1 cellular context compared by ENCODE assay signal in genomic region chr7:81770823-81771222, GRCh38.
TF ChIP-seq lines count a peak whose summit lies in the region.

No MANE protein-coding gene starts in this region.

TF ChIP-seq in HepG2, 621 proteins besides CTCF, POLR2A, EP300 and RAD21:
- TF ChIP-seq ZNF142 (CRISPR knock-in tag; IDR thresholded peaks at IDR 0.05) (no peak), HHEX (CRISPR knock-in tag; IDR thresholded peaks at IDR 0.05) (no peak), ZNF740 (CRISPR knock-in tag; IDR thresholded peaks at IDR 0.05) (no peak), MNT (IDR thresholded peaks at IDR 0.05) (peak; percentile 97)
